ENCODE assay signal across 15 cellular contexts in the genomic region with DNA sequence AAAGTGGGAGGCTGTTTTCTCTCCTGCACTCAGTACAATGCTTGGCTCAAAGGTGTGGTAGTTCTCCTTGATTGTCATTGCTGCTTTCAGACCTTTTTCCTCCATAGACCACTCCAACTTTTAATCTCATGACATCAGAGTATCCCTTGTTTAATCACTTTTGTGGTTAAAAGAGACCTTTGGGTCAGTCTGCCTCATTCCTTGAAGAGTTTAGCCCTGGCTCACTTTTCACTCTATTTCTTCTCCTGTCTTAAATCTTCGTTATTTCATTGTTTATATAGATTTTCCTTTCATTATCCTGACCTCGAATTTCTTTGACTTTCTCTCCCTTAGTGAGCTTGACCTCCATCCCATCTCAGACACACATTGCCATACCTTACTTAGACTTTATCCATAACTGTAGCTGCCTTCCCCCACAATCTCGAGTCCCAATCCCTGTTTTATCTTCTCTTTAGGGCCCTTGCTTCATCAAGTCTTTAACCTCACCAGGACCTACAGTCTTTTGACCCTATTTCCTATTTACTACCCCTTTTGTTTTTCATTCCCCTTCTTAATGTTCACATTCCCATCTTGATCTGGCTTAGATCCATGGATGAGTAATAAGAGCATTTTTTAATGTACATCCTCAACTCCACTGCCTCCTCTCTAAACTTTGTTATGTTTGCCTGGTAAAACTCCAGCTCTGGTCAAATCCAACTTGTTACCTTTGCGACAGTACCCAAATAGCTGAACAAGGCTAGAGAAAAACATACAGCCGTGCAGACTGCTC. TPM values are rescaled to one million over a fixed set of nuclear protein-coding genes. Genes with fewer than 3 reads are reported as not detected.
DNase-seq lines count a peak whose midpoint lies in the region; ATAC-seq and TF ChIP-seq lines count a peak whose summit lies in the region.
"Had no signal": no experiment of that assay in that cellular context is flagged by ENCODE, and none has a peak within 500 bp of the region (broad histone marks: within the 10 kb centered on the region; RNA-seq: fewer than 3 reads in every experiment).

No MANE protein-coding gene starts in this region.

- H3K9me3 Mint-ChIP-seq in H9: no peaks in the 10 kb centered on the region

- H3K9me3 ChIP-seq in H9 (ENCODE audit: control insufficient read depth, low read depth, low read length) (no peaks in the 10 kb centered on the region), colonic mucosa (no peaks in the 10 kb centered on the region)

- H3K23me2 ChIP-seq in H9 (ENCODE audit: insufficient read length, low read depth, low read length, poor library complexity, severe bottlenecking): no peaks in the 10 kb centered on the region

- no peak overlapping the region for H3K4ac ChIP-seq in H9 (ENCODE audit: low read depth, low read length)

- no peak overlapping the region for H3K14ac ChIP-seq in H9 (ENCODE audit: insufficient read depth, low read length)

- peak; percentile 66 for ATAC-seq in SK-N-SH treated with all-trans-retinoic acid at 6 μM for 48 hours

- H3K4me2 ChIP-seq in H9 (ENCODE audit: insufficient read depth, insufficient read length, low read length): no peak overlapping the region

- no CpG with 5 or more reads among the region's 5 CpGs for whole genome bisulfite sequencing in H9 (ENCODE audit: extremely low coverage, insufficient read length, low lambda C conversion rate)
- WGBS in lower leg skin, 2 donors: 85 to 86% methylated on average over 5 of the region's 5 CpGs

- TF ChIP-seq CTCF in H9 (conservative IDR thresholded peaks at IDR 0.05): no peak
- no peak for TF ChIP-seq CTCF in foreskin fibroblast (IDR thresholded peaks at IDR 0.05; ENCODE audit: low read depth, low read length)
- TF ChIP-seq CTCF in colonic mucosa (IDR thresholded peaks at IDR 0.05): no peak
- TF ChIP-seq CTCF in lower leg skin (IDR thresholded peaks at IDR 0.05): no peak

- peaks cover 12% of the 10 kb centered on the region for H3K79me1 ChIP-seq in H9 (ENCODE audit: insufficient read depth, low read depth, low read length, poor library complexity, severe bottlenecking)

- H3K4me1 ChIP-seq in H9 (ENCODE audit: insufficient read depth, low read length) (peaks cover 7% of the 10 kb centered on the region), colonic mucosa (no peaks in the 10 kb centered on the region)

- H3K9ac ChIP-seq in H9 (ENCODE audit: extremely low read depth, insufficient read length, low read length): peak overlapping the region; percentile 20
- H3K9ac ChIP-seq in colonic mucosa (ENCODE audit: low read depth in 2 of 2, low read length in 2 of 2): no peak overlapping the region

- H4K20me1 ChIP-seq in H9 (ENCODE audit: control insufficient read depth, insufficient read depth, insufficient read length): no peaks in the 10 kb centered on the region

- no peak overlapping the region for H3T11ph ChIP-seq in H9 (ENCODE audit: low read length)

- H3K23ac ChIP-seq in H9 (ENCODE audit: insufficient read length, low read depth, low read length): no peak overlapping the region

- H4K8ac ChIP-seq in H9 (replicated peaks; ENCODE audit: insufficient read length, low read depth, low read length): no peak overlapping the region

- no peak overlapping the region for H3K56ac ChIP-seq in H9 (ENCODE audit: insufficient read length, low read depth, low read length)

- in situ Hi-C loops in ACHN (cut with HindIII; ENCODE audit: low pct_ligation_motif_present, low pct_unique_long_range_greater_than_20kb, low sequenced_read_pairs): no loop called here

- H3K4me1 Mint-ChIP-seq in H9: 0 out of 4 replicates have a peak, but pooled peaks cover 0 to 3% of the 10 kb centered on the region in 2 experiments

- H3K4me3 ChIP-seq in foreskin fibroblast (ENCODE audit: low read depth in 1 of 2, low read length in 2 of 2) (peak overlapping the region in 1 of 2 donors; percentile 14), colonic mucosa (no peak overlapping the region), lower leg skin (ENCODE audit: low read depth, poor library complexity, severe bottlenecking) (no peak overlapping the region)

- H2BK20ac ChIP-seq in H9 (ENCODE audit: low read depth, low read length, poor library complexity, severe bottlenecking): no peak overlapping the region

- intact Hi-C loops in colonic mucosa (cut with DNase I): no loop called here
- intact Hi-C loops in lower leg skin (cut with DNase I; ENCODE audit: low total_unique reads): no loop called here

- no peak overlapping the region for H3K18ac ChIP-seq in H9 (ENCODE audit: insufficient read length, low read depth, low read length)

- H3K36me3 Mint-ChIP-seq in H9 (ENCODE audit: insufficient read depth in 1 of 3, low read depth in 3 of 3): peaks cover 0 to 3% (median under 1%) of the 10 kb centered on the region in 3 experiments; a peak in 2 of 7 replicates

- H3K27me3 Mint-ChIP-seq in H9 (ENCODE audit: low read depth): no peaks in the 10 kb centered on the region

- no peak overlapping the region for H3K4me3 Mint-ChIP-seq in H9

- TF ChIP-seq POLR2A in erythroblast (IDR thresholded peaks at IDR 0.05; ENCODE audit: low read length) (no peak), lower leg skin (IDR thresholded peaks at IDR 0.05) (no peak)

- peaks cover 35% of the 10 kb centered on the region; the same call in 1 of the 2 replicates for H3K79me2 ChIP-seq in H9 (ENCODE audit: insufficient read depth, low read length)

- DNase-seq in ACHN: peak; percentile 14
- no peak for DNase-seq in H9
- peak; percentile 57 to 74 for DNase-seq in foreskin fibroblast
- DNase-seq in colonic mucosa: no peak
- no peak for DNase-seq in erythroblast (lab: John Stamatoyannopoulos, UW)
- no peak for DNase-seq in activated naive CD4-positive, alpha-beta T cell (lab: John Stamatoyannopoulos, UW)
- DNase-seq in lower leg skin (ENCODE audit: low spot score in 2 of 2): no peak
- DNase-seq: activated CD4-positive, alpha-beta T cell treated with anti-CD3 and anti-CD28 coated beads, Interleukin-2, amount 50 U/mL, for 1 hour; anterior cingulate cortex; DMS53; NCI-H146; NCI-H524; stimulated activated CD4-positive, alpha-beta T cell treated with anti-CD3 and anti-CD28 coated beads, Interleukin-12 subunit alpha, Interleukin-12 subunit beta, amount 100 ng/mL, for 4 hours had no signal

- H3K27me3 ChIP-seq in H9 (ENCODE audit: insufficient read depth, low read length) (no peaks in the 10 kb centered on the region), colonic mucosa (no peaks in the 10 kb centered on the region)

- H2BK120ac ChIP-seq in H9 (ENCODE audit: low read depth, low read length, poor library complexity, severe bottlenecking): no peak overlapping the region

- H2AFZ ChIP-seq in H9 (ENCODE audit: low read length): no peak overlapping the region

- no peak overlapping the region for H2BK15ac ChIP-seq in H9 (ENCODE audit: low read depth, low read length)

- H4K5ac ChIP-seq in H9 (ENCODE audit: insufficient read length, low read depth, low read length): no peak overlapping the region

- H2BK5ac ChIP-seq in H9 (ENCODE audit: insufficient read length, low read length): no peak overlapping the region

- H3K27ac ChIP-seq in H9 (ENCODE audit: insufficient read length, low read depth, low read length) (no peak overlapping the region), colonic mucosa (no peak overlapping the region)
- H3K27ac ChIP-seq: RWPE1 had no signal

- no peak overlapping the region for H2AK5ac ChIP-seq in H9 (ENCODE audit: insufficient read length, low read length)

- no peak overlapping the region for H2BK12ac ChIP-seq in H9 (ENCODE audit: insufficient read length, low read depth, low read length)

- H3K27ac Mint-ChIP-seq in H9: no peak overlapping the region

- no peak overlapping the region for H4K91ac ChIP-seq in H9 (ENCODE audit: insufficient read length, low read depth, low read length)

- H3K36me3 ChIP-seq in colonic mucosa: no peaks in the 10 kb centered on the region

TF ChIP-seq in SK-N-SH treated with all-trans-retinoic acid at 6 μM for 48 hours, 23 proteins besides CTCF, POLR2A, EP300 and RAD21 (continues in another document):
- TF ChIP-seq ISL1 (CRISPR knock-in tag; IDR thresholded peaks at IDR 0.05) (peak; percentile 64), PATZ1 (CRISPR knock-in tag; IDR thresholded peaks at IDR 0.05; ENCODE audit: borderline replicate concordance) (0 out of 2 replicates have a peak, but pooled peaks have one; percentile 42), CSRNP3 (CRISPR knock-in tag; IDR thresholded peaks at IDR 0.05) (no peak)

RNA-seq across cellular contexts. Expression of gene ATXN10, which starts 9.5 kb away (rescaled TPM):
- total RNA-seq in H9 (2021): 210 and 214 TPM in 2 replicates
- total RNA-seq in colonic mucosa: 10 to 100 TPM; 90.5 to 94.9 TPM
- 10 to 100 TPM; 35.5 to 83.3 (median 51.1) TPM for total RNA-seq in lower leg skin

Comparison
In these comparisons a context has a peak if more than half of its experiments do, and no peak if none do; other contexts are left out.
1. DNase-seq: peak in ACHN (single experiment) and foreskin fibroblast (2 of 2); none in H9 (single experiment), colonic mucosa (single experiment), erythroblast (0 of 2), activated naive CD4-positive, alpha-beta T cell (0 of 4) and lower leg skin (0 of 2).